In genomic region chr3:136465296-136465695, GRCh38 we compare ENCODE assay signal across 17 cellular contexts.
DNase-seq lines count a peak whose midpoint lies in the region; ATAC-seq and TF ChIP-seq lines count a peak whose summit lies in the region.
"Had no signal": no experiment of that assay in that cellular context is flagged by ENCODE, and none has a peak within 500 bp of the region (broad histone marks: within the 10 kb centered on the region; RNA-seq: fewer than 3 reads in every experiment).

No MANE protein-coding gene starts in this region.

- no peaks in the 10 kb centered on the region for H3K4me1 ChIP-seq in mesenchymal stem cell (ENCODE audit: control insufficient read depth, insufficient read depth, low read depth, low read length)
- H3K4me1 ChIP-seq: SJCRH30 had no signal

- peaks cover 15% of the 10 kb centered on the region for H3K9me3 ChIP-seq in mesenchymal stem cell (ENCODE audit: control insufficient read depth, low read length)

- H3K27ac ChIP-seq in caudate nucleus (ENCODE audit: low read depth, low read length), result peak overlapping the region; percentile 48
- no peak overlapping the region for H3K27ac ChIP-seq in mesenchymal stem cell (ENCODE audit: low read length, poor library complexity, severe bottlenecking)
- H3K27ac ChIP-seq: SJCRH30 had no signal

- H4K8ac ChIP-seq in mesenchymal stem cell (ENCODE audit: low read length), result no peak overlapping the region

- H3K4me3 ChIP-seq in AG10803 (ENCODE audit: low read length), result no peak overlapping the region
- H3K4me3 ChIP-seq in mesenchymal stem cell (ENCODE audit: insufficient read depth in 1 of 2, low read depth in 1 of 2, low read length in 2 of 2), result no peak overlapping the region
- H3K4me3 ChIP-seq: SJCRH30 had no signal

- ATAC-seq in GM19467 (IDR thresholded peaks at IDR 0.05; ENCODE audit: unreplicated experiment), result no peak
- no peak for ATAC-seq in GM21447 (IDR thresholded peaks at IDR 0.05; ENCODE audit: unreplicated experiment)

- H4K91ac ChIP-seq in mesenchymal stem cell (ENCODE audit: low read length), result no peak overlapping the region

- H2AFZ ChIP-seq in mesenchymal stem cell (ENCODE audit: low read depth, low read length), result no peak overlapping the region

- no peak overlapping the region for H3K23ac ChIP-seq in mesenchymal stem cell (ENCODE audit: low read length in 2 of 2)

- no peak overlapping the region for H2BK5ac ChIP-seq in mesenchymal stem cell (ENCODE audit: low read depth, low read length, poor library complexity, severe bottlenecking)

- H2BK12ac ChIP-seq in mesenchymal stem cell (ENCODE audit: low read length in 2 of 2), result no peak overlapping the region

- in situ Hi-C loops in ACHN (cut with HindIII; ENCODE audit: low pct_ligation_motif_present, low pct_unique_long_range_greater_than_20kb, low sequenced_read_pairs), result no loop called here

- H3K36me3 ChIP-seq in mesenchymal stem cell (ENCODE audit: control insufficient read depth in 1 of 2, insufficient read depth in 2 of 2, low read depth in 1 of 2, low read length in 2 of 2), result peaks cover 0 to 37% of the 10 kb centered on the region in 2 experiments

- no peak overlapping the region for H2BK15ac ChIP-seq in mesenchymal stem cell (ENCODE audit: low read depth, poor library complexity, severe bottlenecking)

- no peaks in the 10 kb centered on the region for H3K27me3 ChIP-seq in mesenchymal stem cell (ENCODE audit: control insufficient read depth in 1 of 2, insufficient read depth in 1 of 2, low read length in 2 of 2)
- H3K27me3 ChIP-seq: SJCRH30 had no signal

- H3K79me1 ChIP-seq in mesenchymal stem cell (replicated peaks; ENCODE audit: low read length, poor library complexity, severe bottlenecking), result peaks cover 2% of the 10 kb centered on the region

- no peak overlapping the region for H3K14ac ChIP-seq in mesenchymal stem cell (ENCODE audit: low read length in 2 of 2)

- no peak overlapping the region for H3K9ac ChIP-seq in mesenchymal stem cell (ENCODE audit: low read length)

- H2BK120ac ChIP-seq in mesenchymal stem cell (ENCODE audit: low read depth, low read length), result no peak overlapping the region

- no peak overlapping the region for H3K4ac ChIP-seq in mesenchymal stem cell (ENCODE audit: low read depth in 1 of 2, low read length in 2 of 2)

- TF ChIP-seq CTCF in AG10803 (conservative IDR thresholded peaks at IDR 0.05; ENCODE audit: low read length), result no peak

- 92% methylated on average over 2 of the region's 5 CpGs for WGBS in mesenchymal stem cell

- no peak overlapping the region for H3K4me2 ChIP-seq in mesenchymal stem cell (ENCODE audit: low read length, poor library complexity, severe bottlenecking)

- peak; percentile 53 for DNase-seq in AG10803 (ENCODE audit: low read depth)
- peak; percentile 22 for DNase-seq in HS-27A (ENCODE audit: low read depth)
- DNase-seq in caudate nucleus (lab: John Stamatoyannopoulos, UW), result no peak
- DNase-seq in mesenchymal stem cell, result peak; percentile 20
- DNase-seq in ACHN, result no peak
- DNase-seq in activated CD8-positive, alpha-beta memory T cell treated with anti-CD3 and anti-CD28 coated beads, Interleukin-2, amount 50 U/mL, for 4 hours, result no peak
- DNase-seq: CD4-positive, alpha-beta T cell; DND-41; KG1; NCI-H1105; NCI-H1694 treated with DMSO at 0.1 percent for 48 hours; NCI-H345; NCI-H526 treated with DMSO at 0.1 percent for 48 hours; RPMI8226; SJCRH30 had no signal

- H3K18ac ChIP-seq in mesenchymal stem cell (ENCODE audit: low read depth in 1 of 2, low read length in 2 of 2), result no peak overlapping the region

- H2AK5ac ChIP-seq in mesenchymal stem cell (ENCODE audit: low read length, severe bottlenecking), result no peak overlapping the region

Comparison
In these comparisons a context has a peak if more than half of its experiments do, and no peak if none do; other contexts are left out.
1. DNase-seq: peak in AG10803 (single experiment), HS-27A (single experiment) and mesenchymal stem cell (single experiment); none in caudate nucleus (0 of 61), ACHN (single experiment) and activated CD8-positive, alpha-beta memory T cell treated with anti-CD3 and anti-CD28 coated beads, Interleukin-2, amount 50 U/mL, for 4 hours (single experiment).